19 cellular contexts compared by ENCODE assay signal in the genomic region with DNA sequence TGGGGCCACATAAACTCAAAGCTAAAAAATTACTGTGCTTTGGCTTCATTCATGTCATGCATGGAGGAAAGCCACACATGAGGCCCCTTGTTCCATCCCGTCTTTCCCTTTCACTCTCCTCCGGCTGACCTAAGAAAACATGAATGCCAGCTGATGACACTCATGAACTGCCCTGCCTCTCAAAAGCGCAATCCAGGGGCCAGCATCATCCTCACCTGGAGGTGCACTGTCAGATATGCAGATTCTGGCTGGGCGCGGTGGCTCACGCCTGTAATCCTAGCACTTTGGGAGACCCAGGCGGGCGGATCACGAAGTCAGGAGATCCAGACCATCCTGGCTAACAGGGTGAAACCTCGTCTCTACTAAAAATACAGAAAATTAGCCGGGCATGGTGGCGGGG.
DNase-seq lines count a peak whose midpoint lies in the region; ATAC-seq and TF ChIP-seq lines count a peak whose summit lies in the region.
"Had no signal": no experiment of that assay in that cellular context is flagged by ENCODE, and none has a peak within 500 bp of the region (broad histone marks: within the 10 kb centered on the region; RNA-seq: fewer than 3 reads in every experiment).

No MANE protein-coding gene starts in this region.

- no peak overlapping the region for H3K4me3 Mint-ChIP-seq in activated T-cell treated with anti-CD3 and anti-CD28 coated beads, Interleukin-2, amount 50 U/mL, for 24 hours
- H3K4me3 Mint-ChIP-seq in activated T-cell treated with anti-CD3 and anti-CD28 coated beads, Interleukin-2, amount 50 U/mL, for 72 hours, result no peak overlapping the region
- H3K4me3 Mint-ChIP-seq in T-helper 17 cell (no peak overlapping the region), osteocyte (ENCODE audit: unreplicated experiment) (no peak overlapping the region)
- H3K4me3 Mint-ChIP-seq: CD14-positive monocyte; CD8-positive, alpha-beta T cell had no signal

- H3K27me3 ChIP-seq in left ventricle myocardium inferior (ENCODE audit: low read depth), result no peaks in the 10 kb centered on the region
- H3K27me3 ChIP-seq: BLaER1 had no signal

- H3K27ac Mint-ChIP-seq in activated T-cell treated with anti-CD3 and anti-CD28 coated beads, Interleukin-2, amount 50 U/mL, for 24 hours, result peak overlapping the region; percentile 24
- H3K27ac Mint-ChIP-seq in activated T-cell treated with anti-CD3 and anti-CD28 coated beads, Interleukin-2, amount 50 U/mL, for 72 hours, result no peak overlapping the region
- H3K27ac Mint-ChIP-seq in T-helper 17 cell (peak overlapping the region; percentile 77), osteocyte (ENCODE audit: unreplicated experiment) (no peak overlapping the region)

- peaks cover 27% of the 10 kb centered on the region for H3K4me1 ChIP-seq in left ventricle myocardium inferior
- H3K4me1 ChIP-seq: BLaER1 had no signal

- H3K27me3 Mint-ChIP-seq in activated T-cell treated with anti-CD3 and anti-CD28 coated beads, Interleukin-2, amount 50 U/mL, for 24 hours, result no peaks in the 10 kb centered on the region
- no peaks in the 10 kb centered on the region for H3K27me3 Mint-ChIP-seq in activated T-cell treated with anti-CD3 and anti-CD28 coated beads, Interleukin-2, amount 50 U/mL, for 72 hours (ENCODE audit: low read depth)
- H3K27me3 Mint-ChIP-seq in T-helper 17 cell (no peaks in the 10 kb centered on the region), osteocyte (ENCODE audit: unreplicated experiment) (no peaks in the 10 kb centered on the region)

- DNase-seq in activated T-cell treated with anti-CD3 and anti-CD28 coated beads, Interleukin-2, amount 50 U/mL, for 24 hours, result no peak
- no peak for DNase-seq in activated T-cell treated with anti-CD3 and anti-CD28 coated beads, Interleukin-2, amount 50 U/mL, for 72 hours
- DNase-seq in T-helper 17 cell, result no peak
- peak; percentile 71 for DNase-seq in osteocyte (ENCODE audit: extremely low spot score, unreplicated experiment)
- DNase-seq in SIG-M5 treated with dmso at 0.1 percent for 504 hours (lab: John Stamatoyannopoulos, UW; ENCODE audit: unreplicated experiment), result no peak
- no peak for DNase-seq in left ventricle myocardium inferior
- DNase-seq: 8988T; Calu3; CD8-positive, alpha-beta T cell; DMS53; DND-41; EL; GM23248; HCEC 1CT had no signal

- ATAC-seq in activated T-cell treated with anti-CD3 and anti-CD28 coated beads, Interleukin-2, amount 50 U/mL, for 72 hours (replicated peaks in 1 of 2), result no peak
- no peak for ATAC-seq in T-helper 17 cell
- no peak for ATAC-seq in GM21737 (IDR thresholded peaks at IDR 0.05; ENCODE audit: unreplicated experiment)
- ATAC-seq: CD8-positive, alpha-beta T cell; GM12878 had no signal

- H3K9me3 ChIP-seq in T-helper 17 cell (ENCODE audit: control insufficient read depth, low read length, poor library complexity, severe bottlenecking), result no peaks in the 10 kb centered on the region
- peaks cover under 1% of the 10 kb centered on the region for H3K9me3 ChIP-seq in left ventricle myocardium inferior (replicated peaks)

- peaks cover 37% of the 10 kb centered on the region for H3K36me3 Mint-ChIP-seq in activated T-cell treated with anti-CD3 and anti-CD28 coated beads, Interleukin-2, amount 50 U/mL, for 24 hours (ENCODE audit: low read depth)
- H3K36me3 Mint-ChIP-seq in activated T-cell treated with anti-CD3 and anti-CD28 coated beads, Interleukin-2, amount 50 U/mL, for 72 hours (ENCODE audit: insufficient read depth in 2 of 2), result peaks cover 5 to 18% of the 10 kb centered on the region in 2 donors
- H3K36me3 Mint-ChIP-seq in T-helper 17 cell (ENCODE audit: low read depth) (peaks cover 8% of the 10 kb centered on the region), osteocyte (ENCODE audit: unreplicated experiment) (peaks cover 6% of the 10 kb centered on the region)

- TF ChIP-seq CTCF in osteocyte (IDR thresholded peaks at IDR 0.05) (no peak), left ventricle myocardium inferior (IDR thresholded peaks at IDR 0.05; ENCODE audit: borderline replicate concordance) (no peak)

- no peaks in the 10 kb centered on the region for H3K36me3 ChIP-seq in left ventricle myocardium inferior

- intact Hi-C loops in left ventricle myocardium inferior (cut with micrococcal nuclease), result no loop called here

- H3K4me1 Mint-ChIP-seq in activated T-cell treated with anti-CD3 and anti-CD28 coated beads, Interleukin-2, amount 50 U/mL, for 24 hours (ENCODE audit: low read depth), result peaks cover 34% of the 10 kb centered on the region
- H3K4me1 Mint-ChIP-seq in activated T-cell treated with anti-CD3 and anti-CD28 coated beads, Interleukin-2, amount 50 U/mL, for 72 hours (ENCODE audit: low read depth), result peaks cover 15% of the 10 kb centered on the region
- H3K4me1 Mint-ChIP-seq in T-helper 17 cell, result peaks cover 22% of the 10 kb centered on the region
- peaks cover 27% of the 10 kb centered on the region for H3K4me1 Mint-ChIP-seq in osteocyte (ENCODE audit: unreplicated experiment)

- peaks cover 4% of the 10 kb centered on the region for H3K9me3 Mint-ChIP-seq in activated T-cell treated with anti-CD3 and anti-CD28 coated beads, Interleukin-2, amount 50 U/mL, for 24 hours
- peaks cover 2 to 3% of the 10 kb centered on the region in 2 donors for H3K9me3 Mint-ChIP-seq in activated T-cell treated with anti-CD3 and anti-CD28 coated beads, Interleukin-2, amount 50 U/mL, for 72 hours
- no peaks in the 10 kb centered on the region for H3K9me3 Mint-ChIP-seq in osteocyte (ENCODE audit: unreplicated experiment)

- H3K4me3 ChIP-seq in left ventricle myocardium inferior, result no peak overlapping the region
- H3K4me3 ChIP-seq: BLaER1, GM12878, GM23248 had no signal

- no peak overlapping the region for H3K27ac ChIP-seq in left ventricle myocardium inferior (replicated peaks)
- H3K27ac ChIP-seq: BLaER1, GM23248, HL-60 had no signal

Comparison
In these comparisons a context has a peak if more than half of its experiments do, and no peak if none do; other contexts are left out.
1. H3K27ac Mint-ChIP-seq: peak in activated T-cell treated with anti-CD3 and anti-CD28 coated beads, Interleukin-2, amount 50 U/mL, for 24 hours (single experiment) and T-helper 17 cell (single experiment); none in activated T-cell treated with anti-CD3 and anti-CD28 coated beads, Interleukin-2, amount 50 U/mL, for 72 hours (single experiment) and osteocyte (single experiment).